Comparison of ENCODE assay signal across 9 cellular contexts in genomic region chr17:59890720-59891119, GRCh38. TPM values are rescaled to one million over a fixed set of nuclear protein-coding genes. Genes with fewer than 3 reads are reported as not detected.
DNase-seq lines count a peak whose midpoint lies in the region; ATAC-seq and TF ChIP-seq lines count a peak whose summit lies in the region.
"Had no signal": no experiment of that assay in that cellular context is flagged by ENCODE, and none has a peak within 500 bp of the region (broad histone marks: within the 10 kb centered on the region; RNA-seq: fewer than 3 reads in every experiment).

No MANE protein-coding gene starts in this region.

- peak overlapping the region; percentile 84 for H3K27ac Mint-ChIP-seq in Caco-2 (ENCODE audit: unreplicated experiment)
- H3K27ac Mint-ChIP-seq in natural killer cell, result peak overlapping the region in 1 of 2 donors; percentile 44

- no peaks in the 10 kb centered on the region; the same call in 1 of the 2 replicates for H3K36me3 ChIP-seq in Caco-2 (ENCODE audit: control insufficient read depth, insufficient read depth, low read length)

- H3K9me3 Mint-ChIP-seq in Caco-2 (ENCODE audit: unreplicated experiment) (no peaks in the 10 kb centered on the region), natural killer cell (no peaks in the 10 kb centered on the region)

- TF ChIP-seq CTCF in Caco-2 (IDR thresholded peaks at IDR 0.05; ENCODE audit: insufficient read depth in 1 of 2, low read depth in 1 of 2, low read length in 1 of 2, severe bottlenecking in 1 of 2, unreplicated experiment in 1 of 2), result no peak
- TF ChIP-seq CTCF in astrocyte of the spinal cord (IDR thresholded peaks at IDR 0.05; ENCODE audit: low read depth, low read length), result no peak
- no peak for TF ChIP-seq CTCF in natural killer cell (IDR thresholded peaks at IDR 0.05)

- no peak overlapping the region for H3K4me3 ChIP-seq in Caco-2 (ENCODE audit: low read depth, low read length)
- H3K4me3 ChIP-seq in astrocyte of the spinal cord (ENCODE audit: low read depth, low read length), result no peak overlapping the region

- TSS peak; percentile 9 for BruUV-seq in Caco-2 (replicated peaks; lab: Mats Ljungman, UMichigan)

- POLR2A ChIA-PET in Caco-2 (lab: Charles Lee), result no interaction called here

- H3K36me3 Mint-ChIP-seq in Caco-2 (ENCODE audit: insufficient read depth, unreplicated experiment) (peaks cover 53% of the 10 kb centered on the region), natural killer cell (no peaks in the 10 kb centered on the region)

- no peaks in the 10 kb centered on the region for H3K27me3 ChIP-seq in Caco-2 (replicated peaks; ENCODE audit: control insufficient read depth, insufficient read depth, low read length)

- peak overlapping the region; percentile 93 for H3K4me3 Mint-ChIP-seq in Caco-2 (ENCODE audit: unreplicated experiment)
- peak overlapping the region; percentile 29 for H3K4me3 Mint-ChIP-seq in natural killer cell

- H3K4me1 Mint-ChIP-seq in Caco-2 (ENCODE audit: low read depth, unreplicated experiment), result peaks cover 34% of the 10 kb centered on the region
- peaks cover 40 to 48% of the 10 kb centered on the region in 2 donors for H3K4me1 Mint-ChIP-seq in natural killer cell

- H3K9me3 ChIP-seq in Caco-2, result no peaks in the 10 kb centered on the region

- H3K27me3 Mint-ChIP-seq in Caco-2 (ENCODE audit: insufficient read depth, unreplicated experiment) (no peaks in the 10 kb centered on the region), natural killer cell (ENCODE audit: low read depth in 2 of 2) (no peaks in the 10 kb centered on the region)

- CTCF ChIA-PET in Caco-2 (lab: Charles Lee), result no interaction called here

- in situ Hi-C loops in astrocyte of the spinal cord (cut with HindIII; ENCODE audit: low sequenced_read_pairs), result no loop called here

- ATAC-seq in natural killer cell (no peak), GM21447 (IDR thresholded peaks at IDR 0.05; ENCODE audit: unreplicated experiment) (no peak)

- DNase-seq in Caco-2 (no peak), HuH-7.5 (ENCODE audit: low spot score) (peak; percentile 28), astrocyte of the spinal cord (ENCODE audit: low read depth, low spot score) (peak; percentile 12), natural killer cell (no peak), NCI-H345 treated with DMSO at 0.1 percent for 48 hours (lab: John Stamatoyannopoulos, UW; ENCODE audit: unreplicated experiment) (no peak)
- no peak for DNase-seq in activated effector memory CD4-positive, alpha-beta T cell treated with Interleukin-2 at 50 U/mL for 16 hours
- DNase-seq: caudate nucleus, NCI-H1694 had no signal

- H3K4me1 ChIP-seq in Caco-2, result peaks cover 15% of the 10 kb centered on the region

- intact Hi-C loops in Caco-2 (cut with micrococcal nuclease; ENCODE audit: unreplicated experiment), result no loop called here
- intact Hi-C loops in natural killer cell (cut with micrococcal nuclease), result no loop called here

RNA-seq across cellular contexts. Expression of gene TUBD1, which starts 2.0 kb away (rescaled TPM):
- total RNA-seq in Caco-2 (2022) (22.5 and 23.6 TPM in 2 replicates), natural killer cell (1 to 10 TPM; 8.4 to 9.0 (median 8.4) TPM)

RNA-seq across cellular contexts. Expression of gene RPS6KB1, which starts 2.2 kb away (rescaled TPM):
- total RNA-seq in Caco-2 (2022) (66.9 and 68.3 TPM in 2 replicates), natural killer cell (10 to 100 TPM; 70.6 to 85.0 (median 78.2) TPM)

Comparison
In these comparisons a context has a peak if more than half of its experiments do, and no peak if none do; other contexts are left out.
1. DNase-seq: peak in HuH-7.5 (single experiment) and astrocyte of the spinal cord (single experiment); none in Caco-2 (0 of 2), natural killer cell (single experiment), NCI-H345 treated with DMSO at 0.1 percent for 48 hours (single experiment) and activated effector memory CD4-positive, alpha-beta T cell treated with Interleukin-2 at 50 U/mL for 16 hours (single experiment).